Comparison of ENCODE assay signal across 8 cellular contexts in genomic region chr12:1594045-1594294, GRCh38. TPM values are rescaled to one million over a fixed set of nuclear protein-coding genes. Genes with fewer than 3 reads are reported as not detected.
DNase-seq lines count a peak whose midpoint lies in the region; ATAC-seq and TF ChIP-seq lines count a peak whose summit lies in the region.

No MANE protein-coding gene starts in this region.

- 2 to 3% methylated on average over 13 to 33 of the region's 36 CpGs for WGBS in heart right ventricle, 2 donors

- peak; percentile 54 for ATAC-seq in HG02623 (IDR thresholded peaks at IDR 0.05; ENCODE audit: unreplicated experiment)
- no peak for ATAC-seq in activated CD8-positive, alpha-beta T cell treated with anti-CD3 and anti-CD28 coated beads, Interleukin-2, amount 10 ng/mL, durations not matched to agents 7 days and 5 days
- ATAC-seq in heart right ventricle, result peak; percentile 25 to 72 (median 57)
- ATAC-seq in GM18505 (IDR thresholded peaks at IDR 0.05; ENCODE audit: unreplicated experiment), result no peak

- peak overlapping the region; percentile 76 to 97 (median 92) for H3K27ac ChIP-seq in heart right ventricle

- no peak overlapping the region for H3K27ac Mint-ChIP-seq in activated CD8-positive, alpha-beta T cell treated with anti-CD3 and anti-CD28 coated beads, Interleukin-2, amount 10 ng/mL, durations not matched to agents 7 days and 5 days

- CTCF ChIA-PET in activated CD8-positive, alpha-beta T cell treated with anti-CD3 and anti-CD28 coated beads, Interleukin-2, amount 10 ng/mL, durations not matched to agents 7 days and 5 days (lab: Charles Lee), result interaction anchor here (1.4 to 3.1 kb wide), 6 partner anchors 8 to 477 kb away, joined by 3 to 48 read pairs (median 24); no protein-coding TSS in a partner anchor

- H3K9me3 Mint-ChIP-seq in activated CD8-positive, alpha-beta T cell treated with anti-CD3 and anti-CD28 coated beads, Interleukin-2, amount 10 ng/mL, durations not matched to agents 7 days and 5 days (ENCODE audit: insufficient read depth), result no peaks in the 10 kb centered on the region

- H3K36me3 ChIP-seq in heart right ventricle, result peaks cover 0 to 3% (median 0%) of the 10 kb centered on the region in 9 donors

- peaks cover 41% of the 10 kb centered on the region for H3K36me3 Mint-ChIP-seq in activated CD8-positive, alpha-beta T cell treated with anti-CD3 and anti-CD28 coated beads, Interleukin-2, amount 10 ng/mL, durations not matched to agents 7 days and 5 days (ENCODE audit: low read depth)

- peak overlapping the region; percentile 95 for H3K4me3 Mint-ChIP-seq in activated CD8-positive, alpha-beta T cell treated with anti-CD3 and anti-CD28 coated beads, Interleukin-2, amount 10 ng/mL, durations not matched to agents 7 days and 5 days

- peaks cover 0 to 60% (median 55%) of the 10 kb centered on the region in 9 donors for H3K4me1 ChIP-seq in heart right ventricle

- no peaks in the 10 kb centered on the region for H3K27me3 Mint-ChIP-seq in activated CD8-positive, alpha-beta T cell treated with anti-CD3 and anti-CD28 coated beads, Interleukin-2, amount 10 ng/mL, durations not matched to agents 7 days and 5 days (ENCODE audit: low read depth)

- H3K27me3 ChIP-seq in heart right ventricle, result no peaks in the 10 kb centered on the region

- peak; percentile 39 to 44 for DNase-seq in stimulated activated CD4-positive, alpha-beta T cell treated with anti-CD3 and anti-CD28 coated beads, Interleukin-4, amount 100 ng/mL, for 48 hours (ENCODE audit: low read depth in 2 of 2)
- DNase-seq in stimulated activated CD4-positive, alpha-beta T cell treated with anti-CD3 and anti-CD28 coated beads, Interleukin-4, amount 100 ng/mL, for 1 hour, result no peak
- DNase-seq in NCI-H1092 (lab: John Stamatoyannopoulos, UW), result peak; percentile 39
- no peak for DNase-seq in activated CD8-positive, alpha-beta T cell treated with anti-CD3 and anti-CD28 coated beads, Interleukin-2, amount 10 ng/mL, durations not matched to agents 7 days and 5 days
- DNase-seq in heart right ventricle, result peak in 1 of 2 donors; percentile 71
- no peak for DNase-seq in retinal pigment epithelial cell (ENCODE audit: low read depth)

- TF ChIP-seq CTCF in heart right ventricle (IDR thresholded peaks at IDR 0.05) (no peak), retinal pigment epithelial cell (conservative IDR thresholded peaks at IDR 0.05; ENCODE audit: low read depth, low read length) (no peak)

- intact Hi-C loops in heart right ventricle (cut with DNase I), result loop anchor here in 1 of 10 donors (10.0 kb wide), 1 partner anchor 779 kb away; no protein-coding TSS in a partner anchor

- no peaks in the 10 kb centered on the region for H3K9me3 ChIP-seq in heart right ventricle

- H3K4me3 ChIP-seq in heart right ventricle (peak overlapping the region; percentile 74 to 98 (median 88)), retinal pigment epithelial cell (ENCODE audit: low read length) (peak overlapping the region; percentile 64)

- no peak for TF ChIP-seq POLR2A in GM18505 (IDR thresholded peaks at IDR 0.05; ENCODE audit: borderline replicate concordance, extremely low read depth, insufficient read depth, insufficient read length)

- peaks cover 46% of the 10 kb centered on the region for H3K4me1 Mint-ChIP-seq in activated CD8-positive, alpha-beta T cell treated with anti-CD3 and anti-CD28 coated beads, Interleukin-2, amount 10 ng/mL, durations not matched to agents 7 days and 5 days (ENCODE audit: low read depth)

- POLR2A ChIA-PET in activated CD8-positive, alpha-beta T cell treated with anti-CD3 and anti-CD28 coated beads, Interleukin-2, amount 10 ng/mL, durations not matched to agents 7 days and 5 days (lab: Charles Lee), result interaction anchor here (1.1 to 2.9 kb wide), 4 partner anchors 9 to 603 kb away, joined by 3 to 39 read pairs (median 5); no protein-coding TSS in a partner anchor

RNA-seq across cellular contexts. Expression of gene FBXL14, which starts 0.4 kb away (rescaled TPM):
- 10 to 100 TPM; 27.5 to 28.9 TPM for total RNA-seq in activated CD8-positive, alpha-beta T cell treated with anti-CD3 and anti-CD28 coated beads, Interleukin-2, amount 10 ng/mL, durations not matched to agents 7 days and 5 days
- total RNA-seq in heart right ventricle, result 1 to 10 TPM; 4.8 to 8.4 (median 7.0) TPM
- polyA plus RNA-seq in heart right ventricle, result 1 to 10 TPM; 1.5 to 4.4 TPM

RNA-seq across cellular contexts. Expression of gene WNT5B, which starts 35.1 kb away (rescaled TPM):
- not detected for total RNA-seq in activated CD8-positive, alpha-beta T cell treated with anti-CD3 and anti-CD28 coated beads, Interleukin-2, amount 10 ng/mL, durations not matched to agents 7 days and 5 days
- 1 to 10 TPM in 5 of 10 donors, under 1 TPM in 5; 0.34 to 2.5 (median 1.2) TPM for total RNA-seq in heart right ventricle
- 1 to 10 TPM; 1.6 to 2.4 TPM for polyA plus RNA-seq in heart right ventricle

Comparison
In these comparisons a context has a peak if more than half of its experiments do, and no peak if none do; other contexts are left out.
1. DNase-seq: peak in stimulated activated CD4-positive, alpha-beta T cell treated with anti-CD3 and anti-CD28 coated beads, Interleukin-4, amount 100 ng/mL, for 48 hours (2 of 2) and NCI-H1092 (single experiment); none in stimulated activated CD4-positive, alpha-beta T cell treated with anti-CD3 and anti-CD28 coated beads, Interleukin-4, amount 100 ng/mL, for 1 hour (single experiment), activated CD8-positive, alpha-beta T cell treated with anti-CD3 and anti-CD28 coated beads, Interleukin-2, amount 10 ng/mL, durations not matched to agents 7 days and 5 days (single experiment) and retinal pigment epithelial cell (single experiment).
2. ATAC-seq: peak in HG02623 (single experiment) and heart right ventricle (8 of 8); none in activated CD8-positive, alpha-beta T cell treated with anti-CD3 and anti-CD28 coated beads, Interleukin-2, amount 10 ng/mL, durations not matched to agents 7 days and 5 days (single experiment) and GM18505 (single experiment).